1 cellular context compared by ENCODE assay signal in the genomic region with DNA sequence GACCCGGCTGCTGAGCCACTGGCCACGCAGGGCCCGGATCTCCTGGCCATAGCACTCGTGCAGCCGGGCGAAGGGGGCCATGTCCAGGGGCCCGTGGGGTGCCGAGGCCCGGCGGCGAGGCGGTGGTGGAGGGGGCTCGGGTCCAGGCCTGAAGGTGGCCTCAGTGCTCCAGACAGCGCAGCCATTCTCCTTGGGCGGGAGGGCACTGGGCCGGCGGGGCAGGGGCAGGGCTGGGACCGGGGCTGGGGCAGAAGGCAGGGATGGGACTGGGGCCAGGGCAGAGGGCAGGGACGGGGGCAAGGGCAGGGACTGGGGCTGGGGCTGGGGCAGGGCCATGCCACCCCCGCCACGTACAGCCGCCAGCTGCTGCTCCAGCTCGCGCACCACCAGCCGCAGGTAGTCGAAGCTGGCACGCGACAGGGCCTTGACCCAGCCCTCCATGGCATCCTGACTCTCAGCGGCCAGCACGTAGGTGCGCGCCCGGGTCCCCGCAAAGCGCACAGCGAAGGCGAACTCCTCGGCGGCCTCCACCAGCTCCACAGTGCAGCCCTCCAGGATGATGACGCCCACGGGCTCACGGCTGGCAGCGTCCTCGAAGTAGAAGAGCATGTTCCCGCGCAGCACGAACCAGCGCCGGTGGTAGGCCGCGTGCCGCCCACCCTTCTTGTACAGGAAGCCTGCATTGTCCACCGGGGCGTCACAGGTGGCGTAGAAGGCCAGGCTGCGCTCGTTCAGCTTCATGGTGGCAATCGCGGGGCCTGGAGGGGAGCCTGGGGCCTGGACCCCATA.
TF ChIP-seq lines count a peak whose summit lies in the region.

No MANE protein-coding gene starts in this region.

TF ChIP-seq in IMR-90, 13 proteins besides CTCF, POLR2A, EP300 and RAD21:
- TF ChIP-seq MAZ (IDR thresholded peaks at IDR 0.05; ENCODE audit: borderline replicate concordance, low read depth, low read length): no peak
- no peak for TF ChIP-seq CEBPB (IDR thresholded peaks at IDR 0.05; ENCODE audit: low read depth, low read length)
- TF ChIP-seq MXI1 (IDR thresholded peaks at IDR 0.05; ENCODE audit: borderline replicate concordance, low read depth, low read length): no peak
- TF ChIP-seq RCOR1 (IDR thresholded peaks at IDR 0.05; ENCODE audit: insufficient replicate concordance, low read length): no peak
- no peak for TF ChIP-seq BHLHE40 (IDR thresholded peaks at IDR 0.05; ENCODE audit: low read depth, low read length)
- TF ChIP-seq SMC3 (IDR thresholded peaks at IDR 0.05; ENCODE audit: low read depth, low read length): no peak
- no peak for TF ChIP-seq CHD1 (IDR thresholded peaks at IDR 0.05; ENCODE audit: low read depth, low read length)
- TF ChIP-seq MAFK (IDR thresholded peaks at IDR 0.05; ENCODE audit: low read depth, low read length): no peak
- TF ChIP-seq FOS (IDR thresholded peaks at IDR 0.05; ENCODE audit: low read depth, low read length): no peak
- TF ChIP-seq NFE2L2 (IDR thresholded peaks at IDR 0.05; ENCODE audit: low read depth, low read length): no peak
- TF ChIP-seq, protein P1, sequence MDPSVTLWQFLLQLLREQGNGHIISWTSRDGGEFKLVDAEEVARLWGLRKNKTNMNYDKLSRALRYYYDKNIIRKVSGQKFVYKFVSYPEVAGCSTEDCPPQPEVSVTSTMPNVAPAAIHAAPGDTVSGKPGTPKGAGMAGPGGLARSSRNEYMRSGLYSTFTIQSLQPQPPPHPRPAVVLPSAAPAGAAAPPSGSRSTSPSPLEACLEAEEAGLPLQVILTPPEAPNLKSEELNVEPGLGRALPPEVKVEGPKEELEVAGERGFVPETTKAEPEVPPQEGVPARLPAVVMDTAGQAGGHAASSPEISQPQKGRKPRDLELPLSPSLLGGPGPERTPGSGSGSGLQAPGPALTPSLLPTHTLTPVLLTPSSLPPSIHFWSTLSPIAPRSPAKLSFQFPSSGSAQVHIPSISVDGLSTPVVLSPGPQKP (IDR thresholded peaks at IDR 0.05; ENCODE audit: borderline replicate concordance, low read depth, low read length): no peak
- no peak for TF ChIP-seq RFX5 (IDR thresholded peaks at IDR 0.05; ENCODE audit: low read depth, low read length)
- TF ChIP-seq USF2 (IDR thresholded peaks at IDR 0.05; ENCODE audit: low read depth, low read length): no peak
TF ChIP-seq in IMR-90: peak in this region for 0.
